ENCODE assay signal across 1 cellular context in genomic region chr4:177008071-177008835, GRCh38.
TF ChIP-seq lines count a peak whose summit lies in the region.

No MANE protein-coding gene starts in this region.

TF ChIP-seq in SK-N-SH treated with all-trans-retinoic acid at 6 μM for 48 hours, 23 proteins besides CTCF, POLR2A, EP300 and RAD21 (continued from another document):
- TF ChIP-seq CREB5 (CRISPR knock-in tag; IDR thresholded peaks at IDR 0.05; ENCODE audit: low read depth) (no peak), PPARA (CRISPR knock-in tag; IDR thresholded peaks at IDR 0.05; ENCODE audit: borderline replicate concordance) (no peak), CSDC2 (CRISPR knock-in tag; IDR thresholded peaks at IDR 0.05) (no peak)
